8 cellular contexts compared by ENCODE assay signal in the genomic region with DNA sequence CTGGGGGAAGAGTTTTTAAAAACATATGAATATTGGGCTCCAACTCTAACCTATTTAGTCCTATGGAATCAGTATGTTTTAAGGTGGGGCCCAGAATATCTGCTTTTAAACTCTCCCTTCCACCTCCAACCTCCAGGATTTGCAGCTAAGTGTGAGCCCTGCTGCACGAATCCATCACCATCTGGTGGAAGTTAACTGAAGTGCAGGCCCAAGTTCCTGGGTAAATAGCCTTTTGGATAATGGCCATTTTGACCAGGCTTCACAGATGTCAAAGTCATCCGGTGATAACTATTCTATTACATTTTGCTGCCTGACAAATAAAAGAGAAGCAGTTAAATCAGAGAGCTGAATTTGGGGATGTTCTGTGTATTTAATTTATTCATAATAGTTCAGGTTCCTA. TPM values are rescaled to one million over a fixed set of nuclear protein-coding genes. Genes with fewer than 3 reads are reported as not detected.
DNase-seq lines count a peak whose midpoint lies in the region; ATAC-seq and TF ChIP-seq lines count a peak whose summit lies in the region.

No MANE protein-coding gene starts in this region.

- no peak overlapping the region for H4K8ac ChIP-seq in mesenchymal stem cell (ENCODE audit: low read length)

- H3K27ac ChIP-seq in colonic mucosa (no peak overlapping the region), mesenchymal stem cell (ENCODE audit: low read length, poor library complexity, severe bottlenecking) (no peak overlapping the region)

- H3K9ac ChIP-seq in colonic mucosa (ENCODE audit: low read depth in 2 of 2, low read length in 2 of 2) (no peak overlapping the region), mesenchymal stem cell (ENCODE audit: low read length) (no peak overlapping the region)

- no peak overlapping the region for H4K91ac ChIP-seq in mesenchymal stem cell (ENCODE audit: low read length)

- no peak overlapping the region for H2BK5ac ChIP-seq in mesenchymal stem cell (ENCODE audit: low read depth, low read length, poor library complexity, severe bottlenecking)

- no peak overlapping the region for H2BK15ac ChIP-seq in mesenchymal stem cell (ENCODE audit: low read depth, poor library complexity, severe bottlenecking)

- TF ChIP-seq CTCF in colonic mucosa (IDR thresholded peaks at IDR 0.05), result peak; percentile 55

- intact Hi-C loops in colonic mucosa (cut with DNase I) (loop anchor here (10.0 kb wide), 1 partner anchor 260 kb away; no protein-coding TSS in a partner anchor), left colon (cut with DNase I, micrococcal nuclease) (no loop called here)

- ATAC-seq in GM21447 (IDR thresholded peaks at IDR 0.05; ENCODE audit: unreplicated experiment) (peak; percentile 94), HG03565 (IDR thresholded peaks at IDR 0.05; ENCODE audit: unreplicated experiment) (peak; percentile 88), left colon (no peak)

- H3K79me1 ChIP-seq in mesenchymal stem cell (replicated peaks; ENCODE audit: low read length, poor library complexity, severe bottlenecking), result no peaks in the 10 kb centered on the region

- H3K23ac ChIP-seq in mesenchymal stem cell (ENCODE audit: low read length in 2 of 2), result no peak overlapping the region

- no peaks in the 10 kb centered on the region for H3K27me3 ChIP-seq in colonic mucosa
- peaks cover 0 to 7% of the 10 kb centered on the region in 2 experiments for H3K27me3 ChIP-seq in mesenchymal stem cell (ENCODE audit: control insufficient read depth in 1 of 2, insufficient read depth in 1 of 2, low read length in 2 of 2)

- H2AK5ac ChIP-seq in mesenchymal stem cell (ENCODE audit: low read length, severe bottlenecking), result no peak overlapping the region

- H3K4me1 ChIP-seq in colonic mucosa (no peaks in the 10 kb centered on the region), mesenchymal stem cell (ENCODE audit: control insufficient read depth, insufficient read depth, low read depth, low read length) (no peaks in the 10 kb centered on the region)

- H3K4me3 ChIP-seq in colonic mucosa (no peak overlapping the region), mesenchymal stem cell (ENCODE audit: insufficient read depth in 1 of 2, low read depth in 1 of 2, low read length in 2 of 2) (no peak overlapping the region)

- no peak overlapping the region for H2AFZ ChIP-seq in mesenchymal stem cell (ENCODE audit: low read depth, low read length)

- H3K4me2 ChIP-seq in mesenchymal stem cell (ENCODE audit: low read length, poor library complexity, severe bottlenecking), result no peak overlapping the region

- H3K18ac ChIP-seq in mesenchymal stem cell (ENCODE audit: low read depth in 1 of 2, low read length in 2 of 2), result no peak overlapping the region

- H2BK12ac ChIP-seq in mesenchymal stem cell (ENCODE audit: low read length in 2 of 2), result no peak overlapping the region

- no peak overlapping the region for H3K14ac ChIP-seq in mesenchymal stem cell (ENCODE audit: low read length in 2 of 2)

- peak; percentile 21 for DNase-seq in DMS79 treated with DMSO at 0.1 percent for 48 hours (lab: John Stamatoyannopoulos, UW)
- DNase-seq in DMS79 (lab: John Stamatoyannopoulos, UW), result no peak
- peak; percentile 85 for DNase-seq in NCI-H748 (lab: John Stamatoyannopoulos, UW; ENCODE audit: unreplicated experiment)
- peak; percentile 20 for DNase-seq in colonic mucosa
- peak; percentile 24 for DNase-seq in mesenchymal stem cell
- no peak for DNase-seq in left colon

- H2BK120ac ChIP-seq in mesenchymal stem cell (ENCODE audit: low read depth, low read length), result no peak overlapping the region

- no peaks in the 10 kb centered on the region for H3K9me3 ChIP-seq in colonic mucosa
- H3K9me3 ChIP-seq in mesenchymal stem cell (ENCODE audit: control insufficient read depth, low read length), result no peaks in the 10 kb centered on the region

- no peaks in the 10 kb centered on the region for H3K36me3 ChIP-seq in colonic mucosa
- H3K36me3 ChIP-seq in mesenchymal stem cell (ENCODE audit: control insufficient read depth in 1 of 2, insufficient read depth in 2 of 2, low read depth in 1 of 2, low read length in 2 of 2), result no peaks in the 10 kb centered on the region

- H3K4ac ChIP-seq in mesenchymal stem cell (ENCODE audit: low read depth in 1 of 2, low read length in 2 of 2), result no peak overlapping the region

- 0% methylated on average over 1 of the region's 2 CpGs for WGBS in mesenchymal stem cell

RNA-seq across cellular contexts. Expression of a gene that starts 58.1 kb away (rescaled TPM):
- total RNA-seq in colonic mucosa (under 1 TPM; 0.13 to 0.44 TPM), left colon (under 1 TPM in 1 of 2 donors, not detected in 1; 0.53 TPM)
- polyA plus RNA-seq in mesenchymal stem cell (2013, experiment 1 of 2), result not detected
- not detected for polyA plus RNA-seq in mesenchymal stem cell (2013, experiment 2 of 2)

Comparison
In these comparisons a context has a peak if more than half of its experiments do, and no peak if none do; other contexts are left out.
1. DNase-seq: peak in DMS79 treated with DMSO at 0.1 percent for 48 hours (single experiment), NCI-H748 (single experiment), colonic mucosa (single experiment) and mesenchymal stem cell (single experiment); none in DMS79 (single experiment) and left colon (0 of 2).